Comparison of ENCODE assay signal across 8 cellular contexts in the genomic region with DNA sequence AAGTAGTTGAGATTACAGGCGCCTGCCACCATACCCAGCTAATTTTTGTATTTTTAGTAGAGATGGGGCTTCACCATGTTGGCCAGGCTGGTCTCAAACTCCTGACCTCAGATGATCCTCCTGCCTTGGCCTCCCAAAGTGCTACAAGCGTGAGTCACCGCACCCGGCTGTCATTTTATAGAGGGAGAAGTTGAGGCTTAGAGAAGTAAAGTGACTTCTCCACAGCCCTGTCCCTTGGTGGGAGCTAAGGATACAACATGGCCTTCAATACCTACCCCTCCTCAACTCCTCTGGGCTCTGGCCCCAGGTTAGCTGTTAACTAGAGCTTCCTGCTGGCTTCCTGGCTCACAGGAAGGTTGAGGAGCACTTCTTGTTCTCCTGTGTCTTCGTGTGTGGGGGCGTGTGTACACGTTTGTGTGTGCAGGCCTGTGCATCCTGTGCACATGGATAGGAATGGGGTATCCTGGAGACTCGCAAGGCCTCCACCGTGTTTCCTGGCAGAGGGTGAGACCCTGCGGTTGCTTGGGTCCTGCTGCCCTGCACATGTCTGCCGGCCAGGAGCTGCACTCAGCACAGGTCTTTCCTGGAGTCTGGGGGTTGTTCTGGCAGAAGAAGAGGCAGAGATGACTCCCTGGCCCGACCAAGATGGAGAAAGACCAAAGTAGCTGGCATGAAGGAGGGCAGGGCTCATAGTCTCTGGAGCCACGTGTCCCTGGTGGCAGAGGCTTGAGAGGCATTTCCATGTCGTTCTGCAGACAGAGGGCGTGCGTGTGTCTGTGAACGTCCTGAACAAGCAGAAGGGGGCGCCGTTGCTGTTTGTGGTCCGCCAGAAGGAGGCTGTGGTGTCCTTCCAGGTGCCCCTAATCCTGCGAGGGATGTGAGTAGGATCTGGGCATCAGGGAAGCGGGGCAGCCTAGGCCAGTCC.
DNase-seq lines count a peak whose midpoint lies in the region; ATAC-seq and TF ChIP-seq lines count a peak whose summit lies in the region.

No MANE protein-coding gene starts in this region.

- H3K27ac ChIP-seq in SU-DHL-6 (ENCODE audit: low read depth, low read length) (no peak overlapping the region), iPS-20b (ENCODE audit: low read length) (no peak overlapping the region)

- peak; percentile 34 for ATAC-seq in HG03354 (IDR thresholded peaks at IDR 0.05; ENCODE audit: poor library complexity, severe bottlenecking, unreplicated experiment)

- peak; percentile 67 for TF ChIP-seq CTCF in SU-DHL-6 (IDR thresholded peaks at IDR 0.05; ENCODE audit: insufficient read depth, low read length, poor library complexity, severe bottlenecking)

- no peaks in the 10 kb centered on the region for H3K27me3 ChIP-seq in SU-DHL-6 (ENCODE audit: low read length)
- H3K27me3 ChIP-seq in iPS-20b (ENCODE audit: insufficient read depth, low read length), result peaks cover 17% of the 10 kb centered on the region; the same call in 1 of the 2 replicates

- H3K9ac ChIP-seq in SU-DHL-6 (ENCODE audit: low read length), result peak overlapping the region; percentile 23; the same call in 1 of the 2 replicates
- H3K9ac ChIP-seq in iPS-20b (ENCODE audit: low read depth, low read length), result peak overlapping the region; percentile 23; the same call in 1 of the 2 replicates

- H3K9me2 ChIP-seq in SU-DHL-6 (replicated peaks; ENCODE audit: insufficient read depth, low read length), result no peaks in the 10 kb centered on the region

- DNase-seq in DMS53 treated with DMSO at 0.1 percent for 48 hours (lab: John Stamatoyannopoulos, UW; ENCODE audit: unreplicated experiment) (peak; percentile 57), astrocyte of the hippocampus (ENCODE audit: low read depth, low spot score) (peak; percentile 67), skeletal muscle cell (ENCODE audit: low read depth) (peak; percentile 30), NCI-H1048 (lab: John Stamatoyannopoulos, UW) (no peak), COLO829 (ENCODE audit: low spot score) (no peak)

- peaks cover 3% of the 10 kb centered on the region for H3F3A ChIP-seq in SU-DHL-6 (ENCODE audit: insufficient read depth)

- peak overlapping the region; percentile 77 for H3K4me2 ChIP-seq in SU-DHL-6 (ENCODE audit: low read depth, low read length, poor library complexity, severe bottlenecking)

- peaks cover 15% of the 10 kb centered on the region for H3K4me1 ChIP-seq in iPS-20b (ENCODE audit: insufficient read depth, low read length)

- no peak overlapping the region for H3K4me3 ChIP-seq in SU-DHL-6 (ENCODE audit: insufficient read depth, low read length, poor library complexity, severe bottlenecking)
- no peak overlapping the region for H3K4me3 ChIP-seq in iPS-20b (ENCODE audit: low read length)
- H3K4me3 ChIP-seq in skeletal muscle cell (ENCODE audit: low read depth, low read length), result no peak overlapping the region

- H2AFZ ChIP-seq in SU-DHL-6 (ENCODE audit: low read depth, low read length, severe bottlenecking), result peak overlapping the region; percentile 95

- H4K20me1 ChIP-seq in SU-DHL-6 (ENCODE audit: low read depth, low read length), result no peaks in the 10 kb centered on the region

- no peaks in the 10 kb centered on the region for H3K79me2 ChIP-seq in SU-DHL-6 (ENCODE audit: insufficient read depth, low read length)

- H3K36me3 ChIP-seq in SU-DHL-6 (ENCODE audit: low read length) (no peaks in the 10 kb centered on the region), iPS-20b (ENCODE audit: insufficient read depth, low read depth, low read length) (peaks cover 12% of the 10 kb centered on the region)

- H3K9me3 ChIP-seq in SU-DHL-6 (ENCODE audit: insufficient read depth, low read length), result no peaks in the 10 kb centered on the region
- H3K9me3 ChIP-seq in iPS-20b (ENCODE audit: insufficient read depth, low read depth, low read length), result no peaks in the 10 kb centered on the region

Comparison
In these comparisons a context has a peak if more than half of its experiments do, and no peak if none do; other contexts are left out.
1. DNase-seq: peak in DMS53 treated with DMSO at 0.1 percent for 48 hours (single experiment), astrocyte of the hippocampus (single experiment) and skeletal muscle cell (single experiment); none in NCI-H1048 (single experiment) and COLO829 (single experiment).